In the genomic region with DNA sequence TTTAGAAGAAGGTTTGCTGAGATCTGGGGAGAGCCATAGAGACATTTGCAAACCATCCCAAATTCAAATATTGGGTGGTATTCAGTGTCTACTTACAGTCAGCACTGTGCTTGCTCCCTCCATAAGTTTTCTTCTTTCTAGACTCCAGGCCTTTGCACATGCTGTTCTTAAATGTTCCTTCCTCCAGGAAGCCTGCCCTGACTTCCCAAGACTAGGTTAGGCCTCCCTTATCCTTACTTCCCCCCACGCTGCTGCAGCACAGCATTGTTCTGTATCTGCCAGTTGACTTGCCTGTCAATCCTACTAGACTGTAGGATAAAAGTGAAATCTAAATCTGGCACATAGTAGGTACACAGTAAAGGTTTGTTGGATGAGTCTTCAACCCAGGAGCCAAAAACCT, we compare ENCODE assay signal across 11 cellular contexts. TPM values are rescaled to one million over a fixed set of nuclear protein-coding genes. Genes with fewer than 3 reads are reported as not detected.
"Had no signal": no experiment of that assay in that cellular context is flagged by ENCODE, and none has a peak within 500 bp of the region (broad histone marks: within the 10 kb centered on the region; RNA-seq: fewer than 3 reads in every experiment).

No MANE protein-coding gene starts in this region.

- H3K9ac ChIP-seq: GM23248, KMS-11 had no signal

- DNase-seq: GM23248, GOT3, H7, KBM-7 had no signal

- H2AFZ ChIP-seq: GM23248 had no signal

- H3K27ac ChIP-seq: GM23248, HL-60, KMS-11 had no signal

- H3K4me3 ChIP-seq: GM23248, HAP-1 had no signal

- H3K4me2 ChIP-seq: KMS-11 had no signal

- FAIRE-seq: HepG2 had no signal

- H3K36me3 ChIP-seq: HAP-1 had no signal

- H3K4me1 ChIP-seq: HAP-1 had no signal

- H3K9me3 ChIP-seq: HAP-1 had no signal

- ATAC-seq: HCT116, HepG2 had no signal

RNA-seq across cellular contexts. Expression of a gene that starts 53.4 kb away (rescaled TPM):
- total RNA-seq: H4, HepG2, HT1080 had no signal
- polyA plus RNA-seq: GM23248, HepG2 had no signal
